Comparison of ENCODE assay signal across 2 cellular contexts in the genomic region with DNA sequence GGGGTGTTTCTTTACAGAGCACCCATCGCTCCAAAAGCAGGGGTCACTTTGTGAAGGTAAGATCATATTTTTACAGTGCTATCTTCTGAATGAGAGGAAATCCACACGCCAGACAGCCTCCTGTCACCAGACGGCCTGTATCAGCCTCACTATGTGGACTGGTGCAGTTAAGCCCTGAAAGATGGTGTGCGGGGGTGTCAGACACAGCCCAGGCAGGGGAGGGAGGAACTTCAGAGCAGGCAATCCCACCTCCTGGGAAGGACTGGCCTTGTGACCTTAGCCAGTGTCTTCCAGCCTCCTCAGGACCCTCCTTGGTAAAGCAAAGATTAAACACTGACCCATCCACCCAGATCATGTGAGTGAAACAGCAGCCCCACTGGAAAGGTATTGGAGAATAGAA.
TF ChIP-seq lines count a peak whose summit lies in the region.

No MANE protein-coding gene starts in this region.

TF ChIP-seq in SK-N-SH, 30 proteins besides CTCF, POLR2A, EP300 and RAD21 (continued from another document):
- TF ChIP-seq NFIC (IDR thresholded peaks at IDR 0.05; ENCODE audit: borderline replicate concordance) (no peak), CHD2 (IDR thresholded peaks at IDR 0.05; ENCODE audit: low read length, partially characterized antibody) (no peak), MAX (IDR thresholded peaks at IDR 0.05; ENCODE audit: low read depth) (no peak), SIN3A (IDR thresholded peaks at IDR 0.05; ENCODE audit: borderline replicate concordance, low read depth, low read length) (no peak), GATA2 (CRISPR knock-in tag; IDR thresholded peaks at IDR 0.05) (no peak), RCOR1 (IDR thresholded peaks at IDR 0.05; ENCODE audit: low read length) (no peak), FOSL2 (IDR thresholded peaks at IDR 0.05; ENCODE audit: borderline replicate concordance, low read depth) (no peak)
- TF ChIP-seq, protein P1, sequence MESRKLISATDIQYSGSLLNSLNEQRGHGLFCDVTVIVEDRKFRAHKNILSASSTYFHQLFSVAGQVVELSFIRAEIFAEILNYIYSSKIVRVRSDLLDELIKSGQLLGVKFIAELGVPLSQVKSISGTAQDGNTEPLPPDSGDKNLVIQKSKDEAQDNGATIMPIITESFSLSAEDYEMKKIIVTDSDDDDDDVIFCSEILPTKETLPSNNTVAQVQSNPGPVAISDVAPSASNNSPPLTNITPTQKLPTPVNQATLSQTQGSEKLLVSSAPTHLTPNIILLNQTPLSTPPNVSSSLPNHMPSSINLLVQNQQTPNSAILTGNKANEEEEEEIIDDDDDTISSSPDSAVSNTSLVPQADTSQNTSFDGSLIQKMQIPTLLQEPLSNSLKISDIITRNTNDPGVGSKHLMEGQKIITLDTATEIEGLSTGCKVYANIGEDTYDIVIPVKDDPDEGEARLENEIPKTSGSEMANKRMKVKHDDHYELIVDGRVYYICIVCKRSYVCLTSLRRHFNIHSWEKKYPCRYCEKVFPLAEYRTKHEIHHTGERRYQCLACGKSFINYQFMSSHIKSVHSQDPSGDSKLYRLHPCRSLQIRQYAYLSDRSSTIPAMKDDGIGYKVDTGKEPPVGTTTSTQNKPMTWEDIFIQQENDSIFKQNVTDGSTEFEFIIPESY (IDR thresholded peaks at IDR 0.05; ENCODE audit: borderline replicate concordance, low read depth) = no peak
- TF ChIP-seq, protein P2, sequence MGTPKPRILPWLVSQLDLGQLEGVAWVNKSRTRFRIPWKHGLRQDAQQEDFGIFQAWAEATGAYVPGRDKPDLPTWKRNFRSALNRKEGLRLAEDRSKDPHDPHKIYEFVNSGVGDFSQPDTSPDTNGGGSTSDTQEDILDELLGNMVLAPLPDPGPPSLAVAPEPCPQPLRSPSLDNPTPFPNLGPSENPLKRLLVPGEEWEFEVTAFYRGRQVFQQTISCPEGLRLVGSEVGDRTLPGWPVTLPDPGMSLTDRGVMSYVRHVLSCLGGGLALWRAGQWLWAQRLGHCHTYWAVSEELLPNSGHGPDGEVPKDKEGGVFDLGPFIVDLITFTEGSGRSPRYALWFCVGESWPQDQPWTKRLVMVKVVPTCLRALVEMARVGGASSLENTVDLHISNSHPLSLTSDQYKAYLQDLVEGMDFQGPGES (IDR thresholded peaks at IDR 0.05; ENCODE audit: low read depth, low read length) = no peak
TF ChIP-seq in SK-N-SH: peak in this region for 0.

TF ChIP-seq in SK-N-SH treated with all-trans-retinoic acid at 6 μM for 48 hours, 23 proteins besides CTCF, POLR2A, EP300 and RAD21 (continued from another document):
- TF ChIP-seq, protein P3, sequence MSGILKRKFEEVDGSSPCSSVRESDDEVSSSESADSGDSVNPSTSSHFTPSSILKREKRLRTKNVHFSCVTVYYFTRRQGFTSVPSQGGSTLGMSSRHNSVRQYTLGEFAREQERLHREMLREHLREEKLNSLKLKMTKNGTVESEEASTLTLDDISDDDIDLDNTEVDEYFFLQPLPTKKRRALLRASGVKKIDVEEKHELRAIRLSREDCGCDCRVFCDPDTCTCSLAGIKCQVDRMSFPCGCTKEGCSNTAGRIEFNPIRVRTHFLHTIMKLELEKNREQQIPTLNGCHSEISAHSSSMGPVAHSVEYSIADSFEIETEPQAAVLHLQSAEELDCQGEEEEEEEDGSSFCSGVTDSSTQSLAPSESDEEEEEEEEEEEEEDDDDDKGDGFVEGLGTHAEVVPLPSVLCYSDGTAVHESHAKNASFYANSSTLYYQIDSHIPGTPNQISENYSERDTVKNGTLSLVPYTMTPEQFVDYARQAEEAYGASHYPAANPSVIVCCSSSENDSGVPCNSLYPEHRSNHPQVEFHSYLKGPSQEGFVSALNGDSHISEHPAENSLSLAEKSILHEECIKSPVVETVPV (CRISPR knock-in tag; IDR thresholded peaks at IDR 0.05) = no peak
- TF ChIP-seq TSHZ2 (CRISPR knock-in tag; IDR thresholded peaks at IDR 0.05) (no peak), GLIS3 (CRISPR knock-in tag; IDR thresholded peaks at IDR 0.05) (no peak), ISL1 (CRISPR knock-in tag; IDR thresholded peaks at IDR 0.05) (no peak), ESRRG (CRISPR knock-in tag; IDR thresholded peaks at IDR 0.05) (no peak)
- TF ChIP-seq, protein P4, sequence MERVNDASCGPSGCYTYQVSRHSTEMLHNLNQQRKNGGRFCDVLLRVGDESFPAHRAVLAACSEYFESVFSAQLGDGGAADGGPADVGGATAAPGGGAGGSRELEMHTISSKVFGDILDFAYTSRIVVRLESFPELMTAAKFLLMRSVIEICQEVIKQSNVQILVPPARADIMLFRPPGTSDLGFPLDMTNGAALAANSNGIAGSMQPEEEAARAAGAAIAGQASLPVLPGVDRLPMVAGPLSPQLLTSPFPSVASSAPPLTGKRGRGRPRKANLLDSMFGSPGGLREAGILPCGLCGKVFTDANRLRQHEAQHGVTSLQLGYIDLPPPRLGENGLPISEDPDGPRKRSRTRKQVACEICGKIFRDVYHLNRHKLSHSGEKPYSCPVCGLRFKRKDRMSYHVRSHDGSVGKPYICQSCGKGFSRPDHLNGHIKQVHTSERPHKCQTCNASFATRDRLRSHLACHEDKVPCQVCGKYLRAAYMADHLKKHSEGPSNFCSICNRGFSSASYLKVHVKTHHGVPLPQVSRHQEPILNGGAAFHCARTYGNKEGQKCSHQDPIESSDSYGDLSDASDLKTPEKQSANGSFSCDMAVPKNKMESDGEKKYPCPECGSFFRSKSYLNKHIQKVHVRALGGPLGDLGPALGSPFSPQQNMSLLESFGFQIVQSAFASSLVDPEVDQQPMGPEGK (CRISPR knock-in tag; IDR thresholded peaks at IDR 0.05; ENCODE audit: borderline replicate concordance) = no peak
